Comparison of ENCODE assay signal across 11 cellular contexts in genomic region chr1:244075247-244075722, GRCh38. TPM values are rescaled to one million over a fixed set of nuclear protein-coding genes. Genes with fewer than 3 reads are reported as not detected.
DNase-seq lines count a peak whose midpoint lies in the region; ATAC-seq and TF ChIP-seq lines count a peak whose summit lies in the region.
"Had no signal": no experiment of that assay in that cellular context is flagged by ENCODE, and none has a peak within 500 bp of the region (broad histone marks: within the 10 kb centered on the region; RNA-seq: fewer than 3 reads in every experiment).

No MANE protein-coding gene starts in this region.

- H3K36me3 ChIP-seq in BLaER1 treated with 17β-estradiol and CSF1 and Interleukin-3, amounts not matched to agents 10 nM and 100 nM, result no peaks in the 10 kb centered on the region
- H3K36me3 ChIP-seq in IMR-90 (ENCODE audit: control insufficient read depth, insufficient read depth, low read length), result no peaks in the 10 kb centered on the region
- H3K36me3 ChIP-seq: left ventricle myocardium inferior, Peyer's patch had no signal

- no peaks in the 10 kb centered on the region for H3K79me1 ChIP-seq in IMR-90 (ENCODE audit: low read depth in 1 of 2, low read length in 2 of 2)

- no peak overlapping the region for H3K14ac ChIP-seq in IMR-90 (replicated peaks; ENCODE audit: low read depth, low read length)

- ATAC-seq in GM19328 (IDR thresholded peaks at IDR 0.05; ENCODE audit: unreplicated experiment) (peak; percentile 8), IMR-90 (ENCODE audit: low read depth) (no peak)

- H3K4me1 ChIP-seq in BLaER1 treated with 17β-estradiol and CSF1 and Interleukin-3, amounts not matched to agents 10 nM and 100 nM, result peaks cover 19 to 32% (median 23%) of the 10 kb centered on the region in 10 experiments; a peak in 19 of 20 replicates
- H3K4me1 ChIP-seq in IMR-90 (ENCODE audit: control insufficient read depth, insufficient read depth, low read length), result no peaks in the 10 kb centered on the region
- H3K4me1 ChIP-seq: left ventricle myocardium inferior had no signal

- TF ChIP-seq POLR2A in IMR-90 (IDR thresholded peaks at IDR 0.05; ENCODE audit: low read depth, low read length), result no peak

- no peak overlapping the region for H2BK15ac ChIP-seq in IMR-90 (ENCODE audit: low read depth, low read length)

- no peak overlapping the region for H4K8ac ChIP-seq in IMR-90 (ENCODE audit: low read depth in 2 of 2, low read length in 2 of 2)

- H2BK5ac ChIP-seq in IMR-90 (ENCODE audit: low read depth, low read length, poor library complexity, severe bottlenecking), result no peak overlapping the region

- H3K9me3 ChIP-seq in BLaER1 treated with 17β-estradiol and CSF1 and Interleukin-3, amounts not matched to agents 10 nM and 100 nM (replicated peaks in 1 of 11), result no peaks in the 10 kb centered on the region
- no peaks in the 10 kb centered on the region for H3K9me3 ChIP-seq in IMR-90 (ENCODE audit: control insufficient read depth, insufficient read depth, low read length)
- H3K9me3 ChIP-seq: left ventricle myocardium inferior, Peyer's patch had no signal

- peak overlapping the region; percentile 1 for H2AFZ ChIP-seq in IMR-90 (replicated peaks; ENCODE audit: low read length, poor library complexity)

- H3K9ac ChIP-seq in BLaER1 treated with 17β-estradiol and CSF1 and Interleukin-3, amounts not matched to agents 10 nM and 100 nM, result no peak overlapping the region
- no peak overlapping the region for H3K9ac ChIP-seq in IMR-90 (ENCODE audit: low read depth, low read length)

- no peak overlapping the region for H2BK120ac ChIP-seq in IMR-90 (ENCODE audit: low read depth, low read length)

- H2BK20ac ChIP-seq in IMR-90 (ENCODE audit: low read depth, low read length), result no peak overlapping the region

- no CpG with 5 or more reads among the region's 8 CpGs for WGBS in IMR-90 (ENCODE audit: extremely low coverage in 2 of 2, insufficient read length in 1 of 2), 2 experiments

- H3K4me2 ChIP-seq in BLaER1 treated with 17β-estradiol and CSF1 and Interleukin-3, amounts not matched to agents 10 nM and 100 nM, result peak overlapping the region in 10 of 11 experiments; percentile 46 to 81 (median 66); a peak in 18 of 22 replicates
- H3K4me2 ChIP-seq in IMR-90 (ENCODE audit: low read depth, low read length), result no peak overlapping the region; the same call in 1 of the 2 replicates

- H4K91ac ChIP-seq in IMR-90 (ENCODE audit: insufficient read depth, low read depth, low read length), result no peak overlapping the region

- DNase-seq in IMR-90 (no peak), fibroblast of villous mesenchyme (ENCODE audit: low read depth) (peak; percentile 3), activated gamma-delta T cell (lab: John Stamatoyannopoulos, UW) (no peak), Kasumi-1 (lab: John Stamatoyannopoulos, UW) (no peak), mesenteric fat pad (ENCODE audit: low spot score) (no peak), SK-N-DZ (ENCODE audit: low spot score) (no peak)
- DNase-seq: DND-41, left ventricle myocardium inferior had no signal

- no peak overlapping the region for H3K27ac ChIP-seq in BLaER1 treated with 17β-estradiol and CSF1 and Interleukin-3, amounts not matched to agents 10 nM and 100 nM
- H3K27ac ChIP-seq in IMR-90 (ENCODE audit: insufficient read depth, low read length), result no peak overlapping the region
- H3K27ac ChIP-seq: left ventricle myocardium inferior had no signal

- POLR2A ChIA-PET in IMR-90 (lab: Charles Lee; ENCODE audit: unreplicated experiment), result no interaction called here

- TF ChIP-seq RAD21 in IMR-90 (IDR thresholded peaks at IDR 0.05; ENCODE audit: low read length), result no peak

- intact Hi-C loops in IMR-90 (cut with micrococcal nuclease), result no loop called here

- no peak overlapping the region for H3K56ac ChIP-seq in IMR-90 (ENCODE audit: extremely low read depth, insufficient read depth, low read length)

- H4K20me1 ChIP-seq in BLaER1 treated with 17β-estradiol and CSF1 and Interleukin-3, amounts not matched to agents 10 nM and 100 nM, result no peaks in the 10 kb centered on the region
- H4K20me1 ChIP-seq in IMR-90 (ENCODE audit: insufficient read depth, low read length), result no peaks in the 10 kb centered on the region

- H3K18ac ChIP-seq in IMR-90 (ENCODE audit: low read depth, low read length), result no peak overlapping the region

- in situ Hi-C loops in IMR-90 (cut with MboI; ENCODE audit: low sequenced_read_pairs), result no loop called here

- H4K5ac ChIP-seq in IMR-90 (ENCODE audit: low read depth, low read length), result no peak overlapping the region

- TF ChIP-seq CTCF in IMR-90 (conservative IDR thresholded peaks at IDR 0.05; ENCODE audit: low read depth, low read length) (no peak), fibroblast of villous mesenchyme (IDR thresholded peaks at IDR 0.05; ENCODE audit: insufficient read depth, low read depth, low read length) (no peak)

- no peak overlapping the region for H3K4ac ChIP-seq in IMR-90 (ENCODE audit: low read depth, low read length)

- no peak overlapping the region for H3K4me3 ChIP-seq in BLaER1 treated with 17β-estradiol and CSF1 and Interleukin-3, amounts not matched to agents 10 nM and 100 nM
- H3K4me3 ChIP-seq in IMR-90 (ENCODE audit: insufficient read depth, low read depth, low read length) (no peak overlapping the region), fibroblast of villous mesenchyme (ENCODE audit: low read depth, low read length) (no peak overlapping the region)
- H3K4me3 ChIP-seq: left ventricle myocardium inferior had no signal

- BruUV-seq in IMR-90 (replicated peaks; lab: Mats Ljungman, UMichigan), result no TSS peak

- dilution Hi-C loops in IMR-90 (cut with HindIII; ENCODE audit: low sequenced_read_pairs, unreplicated experiment), result no loop called here

- CTCF ChIA-PET in IMR-90 (lab: Yijun Ruan, JAX), result no interaction called here

- no peak overlapping the region for H2AK9ac ChIP-seq in IMR-90 (replicated peaks; ENCODE audit: low read depth, low read length, poor library complexity)

- H3K9me1 ChIP-seq in IMR-90 (ENCODE audit: insufficient read depth, low read length), result no peaks in the 10 kb centered on the region

- 0 out of 22 replicates have a peak, but pooled peaks cover 0 to 4% (median 0%) of the 10 kb centered on the region in 11 experiments for H3K27me3 ChIP-seq in BLaER1 treated with 17β-estradiol and CSF1 and Interleukin-3, amounts not matched to agents 10 nM and 100 nM
- H3K27me3 ChIP-seq in IMR-90 (ENCODE audit: control insufficient read depth, insufficient read depth, low read length), result peaks cover 28% of the 10 kb centered on the region
- H3K27me3 ChIP-seq: Peyer's patch had no signal

- no peak overlapping the region for H2AK5ac ChIP-seq in IMR-90 (ENCODE audit: low read depth, low read length)

- H3K23ac ChIP-seq in IMR-90 (ENCODE audit: low read depth, low read length), result no peak overlapping the region

TF ChIP-seq in IMR-90, 13 proteins besides CTCF, POLR2A, EP300 and RAD21:
- TF ChIP-seq RFX5 (IDR thresholded peaks at IDR 0.05; ENCODE audit: low read depth, low read length) (no peak), USF2 (IDR thresholded peaks at IDR 0.05; ENCODE audit: low read depth, low read length) (no peak), FOS (IDR thresholded peaks at IDR 0.05; ENCODE audit: low read depth, low read length) (no peak), CEBPB (IDR thresholded peaks at IDR 0.05; ENCODE audit: low read depth, low read length) (no peak), NFE2L2 (IDR thresholded peaks at IDR 0.05; ENCODE audit: low read depth, low read length) (no peak), MAFK (IDR thresholded peaks at IDR 0.05; ENCODE audit: low read depth, low read length) (no peak), SMC3 (IDR thresholded peaks at IDR 0.05; ENCODE audit: low read depth, low read length) (no peak), CHD1 (IDR thresholded peaks at IDR 0.05; ENCODE audit: low read depth, low read length) (no peak), BHLHE40 (IDR thresholded peaks at IDR 0.05; ENCODE audit: low read depth, low read length) (no peak), RCOR1 (IDR thresholded peaks at IDR 0.05; ENCODE audit: insufficient replicate concordance, low read length) (no peak), MAZ (IDR thresholded peaks at IDR 0.05; ENCODE audit: borderline replicate concordance, low read depth, low read length) (no peak), MXI1 (IDR thresholded peaks at IDR 0.05; ENCODE audit: borderline replicate concordance, low read depth, low read length) (no peak)
- TF ChIP-seq, protein P1, sequence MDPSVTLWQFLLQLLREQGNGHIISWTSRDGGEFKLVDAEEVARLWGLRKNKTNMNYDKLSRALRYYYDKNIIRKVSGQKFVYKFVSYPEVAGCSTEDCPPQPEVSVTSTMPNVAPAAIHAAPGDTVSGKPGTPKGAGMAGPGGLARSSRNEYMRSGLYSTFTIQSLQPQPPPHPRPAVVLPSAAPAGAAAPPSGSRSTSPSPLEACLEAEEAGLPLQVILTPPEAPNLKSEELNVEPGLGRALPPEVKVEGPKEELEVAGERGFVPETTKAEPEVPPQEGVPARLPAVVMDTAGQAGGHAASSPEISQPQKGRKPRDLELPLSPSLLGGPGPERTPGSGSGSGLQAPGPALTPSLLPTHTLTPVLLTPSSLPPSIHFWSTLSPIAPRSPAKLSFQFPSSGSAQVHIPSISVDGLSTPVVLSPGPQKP (IDR thresholded peaks at IDR 0.05; ENCODE audit: borderline replicate concordance, low read depth, low read length), result no peak

RNA-seq across cellular contexts. Expression of gene ZBTB18, which starts 24.2 kb away (rescaled TPM):
- total RNA-seq in IMR-90 (2012; rRNA removed) (14.7 and 16.0 TPM in 2 replicates), fibroblast of villous mesenchyme (9.3 and 12.1 TPM in 2 replicates), mesenteric fat pad (11.9 TPM)
- polyA plus RNA-seq in IMR-90 (2012; rRNA removed), result 10.0 and 10.3 TPM in 2 replicates
- 5.8 and 6.4 TPM in 2 replicates for polyA plus RNA-seq in IMR-90 (2012; cell fraction: cytosol; rRNA removed)
- polyA plus RNA-seq in IMR-90 (2012; cell fraction: nucleus; rRNA removed; ENCODE audit: low replicate concordance), result 15.5 and 19.3 TPM in 2 replicates
- 55.1 and 57.2 TPM in 2 replicates for polyA plus RNA-seq in SK-N-DZ (2014; cell fraction: cytosol; rRNA removed)
- 83.0 and 125 TPM in 2 replicates for polyA plus RNA-seq in SK-N-DZ (2014; cell fraction: nucleus; rRNA removed)
